ENCODE assay signal across 17 cellular contexts in the genomic region with DNA sequence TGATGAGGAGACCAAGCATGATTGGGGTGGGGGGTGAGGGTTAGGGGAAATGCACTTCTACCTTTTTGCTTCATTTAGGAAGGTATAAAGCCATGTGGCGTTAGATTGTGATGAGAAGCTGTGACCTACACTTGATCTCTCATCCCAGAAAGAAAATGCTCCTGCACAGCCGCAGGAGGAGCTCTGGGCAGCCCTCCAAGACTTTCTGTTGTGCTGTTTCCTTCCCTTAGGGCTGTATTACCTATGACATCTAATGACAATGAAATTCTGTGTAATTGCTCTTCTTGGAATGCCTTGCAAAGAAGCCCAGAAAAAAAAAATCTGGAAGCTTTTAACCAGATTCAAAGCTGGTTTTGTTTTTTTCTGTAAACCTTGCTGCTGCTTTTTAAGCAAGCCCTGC. TPM values are rescaled to one million over a fixed set of nuclear protein-coding genes. Genes with fewer than 3 reads are reported as not detected.
DNase-seq lines count a peak whose midpoint lies in the region; ATAC-seq, FAIRE-seq and TF ChIP-seq lines count a peak whose summit lies in the region.
"Had no signal": no experiment of that assay in that cellular context is flagged by ENCODE, and none has a peak within 500 bp of the region (broad histone marks: within the 10 kb centered on the region; RNA-seq: fewer than 3 reads in every experiment).

No MANE protein-coding gene starts in this region.

- peak; percentile 23 for DNase-seq in AG09319 (ENCODE audit: extremely low read depth, low read depth)
- no peak for DNase-seq in GM12892 (ENCODE audit: insufficient read length)
- peak; percentile 17 for DNase-seq in SK-MEL-5 (ENCODE audit: low read depth, low spot score)
- no peak for DNase-seq in epithelial cell of prostate (ENCODE audit: low read depth, low spot score)
- no peak for DNase-seq in GM13977 (ENCODE audit: low spot score)
- no peak for DNase-seq in NCI-H82 treated with DMSO at 0.1 percent for 48 hours (lab: John Stamatoyannopoulos, UW; ENCODE audit: unreplicated experiment)
- DNase-seq: CD4-positive, alpha-beta T cell; DMS79 treated with DMSO at 0.1 percent for 48 hours; IMR-90; NCI-H2107; Peyer's patch; SHP77 had no signal

- ATAC-seq in HG02852 (IDR thresholded peaks at IDR 0.05; ENCODE audit: unreplicated experiment) (no peak), HG03460 (IDR thresholded peaks at IDR 0.05; ENCODE audit: unreplicated experiment) (no peak)
- ATAC-seq: A549, GM23338 had no signal

- peak; percentile 21 for FAIRE-seq in GM12892 (lab: Jason Lieb, UNC)
- FAIRE-seq: A549, D721Med had no signal

- TF ChIP-seq CTCF in AG09319 (IDR thresholded peaks at IDR 0.05; ENCODE audit: low read depth, low read length) (no peak), GM13977 (IDR thresholded peaks at IDR 0.05; ENCODE audit: extremely low read depth, insufficient read depth, missing control alignments) (no peak)

- no peak for TF ChIP-seq POLR2A in GM12892 (IDR thresholded peaks at IDR 0.05; ENCODE audit: low read depth, low read length)

- peak overlapping the region; percentile 41 for H3K27ac ChIP-seq in epithelial cell of prostate
- H3K27ac ChIP-seq: A549, Peyer's patch had no signal

- in situ Hi-C loops in SK-MEL-5 (cut with HindIII; ENCODE audit: low pct_unique_long_range_greater_than_20kb, low sequenced_read_pairs) (no loop called here), GM13977 (cut with MboI; ENCODE audit: low pct_unique_long_range_greater_than_20kb, low sequenced_read_pairs, unreplicated experiment) (loop anchor here (25.0 kb wide), 1 partner anchor 683 kb away; no protein-coding TSS in a partner anchor)

RNA-seq across cellular contexts. Expression of a gene that starts 13.4 kb away (rescaled TPM):
- polyA plus RNA-seq in GM12892 (2012; ENCODE audit: missing spikeins): 58.9 TPM
- total RNA-seq in SK-MEL-5 (2014; rRNA removed; shearing (Covaris generic)): 33.6 and 34.4 TPM in 2 replicates
- 31.2 and 49.2 TPM in 2 replicates for polyA plus RNA-seq in SK-MEL-5 (2015; cell fraction: cytosol; rRNA removed)
- 11.7 and 17.0 TPM in 2 replicates for polyA plus RNA-seq in SK-MEL-5 (2015; cell fraction: nucleus; rRNA removed)

Comparison
In these comparisons a context has a peak if more than half of its experiments do, and no peak if none do; other contexts are left out.
1. DNase-seq: peak in AG09319 (single experiment) and SK-MEL-5 (single experiment); none in GM12892 (single experiment), epithelial cell of prostate (single experiment), GM13977 (single experiment) and NCI-H82 treated with DMSO at 0.1 percent for 48 hours (single experiment).